ENCODE assay signal across 8 cellular contexts in genomic region chr3:100710355-100711198, GRCh38.
DNase-seq lines count a peak whose midpoint lies in the region; ATAC-seq and TF ChIP-seq lines count a peak whose summit lies in the region.

No MANE protein-coding gene starts in this region.

- peak; percentile 73 for DNase-seq in AG10803 (ENCODE audit: low read depth)
- DNase-seq in RKO (ENCODE audit: low spot score): peak; percentile 86
- peak; percentile 56 for DNase-seq in activated T-helper 9 cell treated with anti-CD3 and anti-CD28 coated beads, Interleukin-2, amount 50 U/mL, for 16 hours (ENCODE audit: low read depth)
- peak; percentile 54 for DNase-seq in germinal center (ENCODE audit: low spot score)
- DNase-seq in NCI-H345 (lab: John Stamatoyannopoulos, UW): no peak

- H3K36me3 ChIP-seq in rectal smooth muscle tissue (ENCODE audit: control insufficient read depth, insufficient read depth, low read length): no peaks in the 10 kb centered on the region

- peak; percentile 55 for TF ChIP-seq CTCF in AG10803 (conservative IDR thresholded peaks at IDR 0.05; ENCODE audit: low read length)

- no peaks in the 10 kb centered on the region for H3K27me3 ChIP-seq in rectal smooth muscle tissue (ENCODE audit: control insufficient read depth, insufficient read depth, low read length)

- peak overlapping the region; percentile 95 for H3K27ac ChIP-seq in rectal smooth muscle tissue (ENCODE audit: low read depth, low read length)

- H3K4me1 ChIP-seq in rectal smooth muscle tissue (ENCODE audit: control insufficient read depth, insufficient read depth, low read length): peaks cover 3% of the 10 kb centered on the region

- H3K9ac ChIP-seq in rectal smooth muscle tissue (ENCODE audit: low read length): peak overlapping the region; percentile 28

- peak; percentile 52 for ATAC-seq in GM18870 (IDR thresholded peaks at IDR 0.05; ENCODE audit: unreplicated experiment)
- peak; percentile 54 for ATAC-seq in HG03159 (IDR thresholded peaks at IDR 0.05; ENCODE audit: unreplicated experiment)

- H3K4me3 ChIP-seq in AG10803 (ENCODE audit: low read length): peak overlapping the region; percentile 85
- peak overlapping the region; percentile 79 for H3K4me3 ChIP-seq in rectal smooth muscle tissue (ENCODE audit: low read length)
